ENCODE assay signal across 8 cellular contexts in genomic region chr22:17742528-17742902, GRCh38. TPM values are rescaled to one million over a fixed set of nuclear protein-coding genes. Genes with fewer than 3 reads are reported as not detected.
A peak's percentile ranks its signal among the peaks of the same experiment; 100 is the strongest.
DNase-seq lines count a peak whose midpoint lies in the region.

No MANE protein-coding gene starts in this region.

- intact Hi-C loops in head of caudate nucleus (cut with DNase I), result no loop called here

- DNase-seq in NCI-H1417 (lab: John Stamatoyannopoulos, UW) (peak; percentile 38 to 73 (median 60)), NCI-H1417 treated with DMSO at 0.1 percent for 48 hours (lab: John Stamatoyannopoulos, UW) (no peak), Kasumi-1 (lab: John Stamatoyannopoulos, UW) (peak; percentile 14 to 33), SK-MEL-5 (ENCODE audit: low read depth, low spot score) (peak; percentile 81), head of caudate nucleus (peak; percentile 44 to 87 (median 71)), pulmonary artery endothelial cell (ENCODE audit: low read depth, low spot score) (peak; percentile 27), KG1 (lab: John Stamatoyannopoulos, UW) (no peak)
- peak; percentile 75 for DNase-seq in activated naive CD4-positive, alpha-beta T cell treated with anti-CD3 and anti-CD28 coated beads, Interleukin-2, amount 10 ng/mL, durations not matched to agents 7 days and 5 days

- H3K27ac Mint-ChIP-seq in activated naive CD4-positive, alpha-beta T cell treated with anti-CD3 and anti-CD28 coated beads, Interleukin-2, amount 10 ng/mL, durations not matched to agents 7 days and 5 days, result no peak overlapping the region

- no peak overlapping the region for H3K4me3 Mint-ChIP-seq in activated naive CD4-positive, alpha-beta T cell treated with anti-CD3 and anti-CD28 coated beads, Interleukin-2, amount 10 ng/mL, durations not matched to agents 7 days and 5 days

- in situ Hi-C loops in SK-MEL-5 (cut with HindIII; ENCODE audit: low pct_unique_long_range_greater_than_20kb, low sequenced_read_pairs), result no loop called here

- H3K4me1 Mint-ChIP-seq in activated naive CD4-positive, alpha-beta T cell treated with anti-CD3 and anti-CD28 coated beads, Interleukin-2, amount 10 ng/mL, durations not matched to agents 7 days and 5 days, result peaks cover 12% of the 10 kb centered on the region

- no peaks in the 10 kb centered on the region for H3K27me3 Mint-ChIP-seq in activated naive CD4-positive, alpha-beta T cell treated with anti-CD3 and anti-CD28 coated beads, Interleukin-2, amount 10 ng/mL, durations not matched to agents 7 days and 5 days

- H3K9me3 Mint-ChIP-seq in activated naive CD4-positive, alpha-beta T cell treated with anti-CD3 and anti-CD28 coated beads, Interleukin-2, amount 10 ng/mL, durations not matched to agents 7 days and 5 days, result no peaks in the 10 kb centered on the region

- CTCF ChIA-PET in activated naive CD4-positive, alpha-beta T cell treated with anti-CD3 and anti-CD28 coated beads, Interleukin-2, amount 10 ng/mL, durations not matched to agents 7 days and 5 days (lab: Charles Lee), result interaction anchor here (0.8 to 8.4 kb wide), 19 partner anchors 8 to 333 kb away, joined by 3 to 88 read pairs (median 3); no protein-coding TSS in a partner anchor

- peaks cover 24% of the 10 kb centered on the region for H3K36me3 Mint-ChIP-seq in activated naive CD4-positive, alpha-beta T cell treated with anti-CD3 and anti-CD28 coated beads, Interleukin-2, amount 10 ng/mL, durations not matched to agents 7 days and 5 days

RNA-seq across cellular contexts. Expression of gene BID, which starts 31.8 kb away (rescaled TPM):
- 62.1 and 81.7 TPM in 2 replicates for total RNA-seq in SK-MEL-5 (2014; rRNA removed; shearing (Covaris generic))
- 97.0 and 98.0 TPM in 2 replicates for polyA plus RNA-seq in SK-MEL-5 (2015; cell fraction: cytosol; rRNA removed)
- 13.8 and 19.3 TPM in 2 replicates for polyA plus RNA-seq in SK-MEL-5 (2015; cell fraction: nucleus; rRNA removed)
- total RNA-seq in pulmonary artery endothelial cell, result 48.3 and 65.7 TPM in 2 replicates

Comparison
In these comparisons a context has a peak if more than half of its experiments do, and no peak if none do; other contexts are left out.
1. DNase-seq: peak in NCI-H1417 (3 of 3), Kasumi-1 (2 of 2), SK-MEL-5 (single experiment), activated naive CD4-positive, alpha-beta T cell treated with anti-CD3 and anti-CD28 coated beads, Interleukin-2, amount 10 ng/mL, durations not matched to agents 7 days and 5 days (single experiment), head of caudate nucleus (42 of 42) and pulmonary artery endothelial cell (single experiment); none in NCI-H1417 treated with DMSO at 0.1 percent for 48 hours (single experiment) and KG1 (single experiment).